8 cellular contexts compared by ENCODE assay signal in genomic region chr5:132257131-132258101, GRCh38. TPM values are rescaled to one million over a fixed set of nuclear protein-coding genes. Genes with fewer than 3 reads are reported as not detected.
A peak's percentile ranks its signal among the peaks of the same experiment; 100 is the strongest.
DNase-seq lines count a peak whose midpoint lies in the region; ATAC-seq and TF ChIP-seq lines count a peak whose summit lies in the region.

Gene PDLIM4 (plus strand): TSS chr5:132257696. CDS start chr5:132257735, 39 bp downstream.

- CTCF ChIA-PET in activated CD4-positive, alpha-beta T cell treated with anti-CD3 and anti-CD28 coated beads, Interleukin-2, amount 10 ng/mL, durations not matched to agents 7 days and 5 days (lab: Charles Lee) = no interaction called here

- H3K4me3 Mint-ChIP-seq in stimulated activated naive CD8-positive, alpha-beta T cell treated with anti-CD3 and anti-CD28 coated beads, Interleukin-15, amount 100 ng/mL, for 72 hours = peak within 1 kb of the TSS in 1 of 2 donors; percentile 54
- peak within 1 kb of the TSS; percentile 79 for H3K4me3 Mint-ChIP-seq in endothelial cell (ENCODE audit: unreplicated experiment)
- H3K4me3 Mint-ChIP-seq in activated CD4-positive, alpha-beta T cell treated with anti-CD3 and anti-CD28 coated beads, Interleukin-2, amount 10 ng/mL, durations not matched to agents 7 days and 5 days = no peak within 1 kb of the TSS

- peak; percentile 19 for ATAC-seq in stimulated activated naive CD8-positive, alpha-beta T cell treated with anti-CD3 and anti-CD28 coated beads, Interleukin-15, amount 100 ng/mL, for 72 hours
- ATAC-seq in stimulated activated naive CD8-positive, alpha-beta T cell treated with anti-CD3 and anti-CD28 coated beads, Interleukin-15, Interleukin-2, amounts not matched to agents 100 U/mL and 50 U/mL, for 24 hours = no peak
- no peak for ATAC-seq in GM19463 (IDR thresholded peaks at IDR 0.05; ENCODE audit: unreplicated experiment)

- TF ChIP-seq CTCF in endothelial cell (IDR thresholded peaks at IDR 0.05; ENCODE audit: unreplicated experiment) = no peak

- H3K4me1 Mint-ChIP-seq in stimulated activated naive CD8-positive, alpha-beta T cell treated with anti-CD3 and anti-CD28 coated beads, Interleukin-15, amount 100 ng/mL, for 72 hours = peaks cover 49% of the 10 kb centered on the region
- H3K4me1 Mint-ChIP-seq in endothelial cell (ENCODE audit: unreplicated experiment) = peaks cover 12% of the 10 kb centered on the region
- H3K4me1 Mint-ChIP-seq in activated CD4-positive, alpha-beta T cell treated with anti-CD3 and anti-CD28 coated beads, Interleukin-2, amount 10 ng/mL, durations not matched to agents 7 days and 5 days = peaks cover 4% of the 10 kb centered on the region

- H3K36me3 Mint-ChIP-seq in endothelial cell (ENCODE audit: low read depth, unreplicated experiment) = peaks cover 4% of the 10 kb centered on the region
- H3K36me3 Mint-ChIP-seq in activated CD4-positive, alpha-beta T cell treated with anti-CD3 and anti-CD28 coated beads, Interleukin-2, amount 10 ng/mL, durations not matched to agents 7 days and 5 days (ENCODE audit: low read depth) = no peaks in the 10 kb centered on the region

- H3K36me3 ChIP-seq in mucosa of stomach (ENCODE audit: control insufficient read depth, insufficient read depth, low read length) = no peaks in the 10 kb centered on the region

- peak within 1 kb of the TSS; percentile 81 for H3K9ac ChIP-seq in mucosa of stomach (ENCODE audit: low read length)

- H3K9me3 Mint-ChIP-seq in stimulated activated naive CD8-positive, alpha-beta T cell treated with anti-CD3 and anti-CD28 coated beads, Interleukin-15, amount 100 ng/mL, for 72 hours = no peaks in the 10 kb centered on the region
- no peaks in the 10 kb centered on the region for H3K9me3 Mint-ChIP-seq in endothelial cell (ENCODE audit: unreplicated experiment)
- H3K9me3 Mint-ChIP-seq in activated CD4-positive, alpha-beta T cell treated with anti-CD3 and anti-CD28 coated beads, Interleukin-2, amount 10 ng/mL, durations not matched to agents 7 days and 5 days = no peaks in the 10 kb centered on the region

- H3K9me3 ChIP-seq in mucosa of stomach (ENCODE audit: control insufficient read depth, low read length) = no peaks in the 10 kb centered on the region

- H3K27ac Mint-ChIP-seq in stimulated activated naive CD8-positive, alpha-beta T cell treated with anti-CD3 and anti-CD28 coated beads, Interleukin-15, amount 100 ng/mL, for 72 hours = peak within 1 kb of the TSS in 1 of 2 donors; percentile 56
- H3K27ac Mint-ChIP-seq in endothelial cell (ENCODE audit: unreplicated experiment) = peak within 1 kb of the TSS; percentile 64
- H3K27ac Mint-ChIP-seq in activated CD4-positive, alpha-beta T cell treated with anti-CD3 and anti-CD28 coated beads, Interleukin-2, amount 10 ng/mL, durations not matched to agents 7 days and 5 days = no peak within 1 kb of the TSS

- peak in 1 of 2 donors; percentile 9 for DNase-seq in stimulated activated naive CD8-positive, alpha-beta T cell treated with anti-CD3 and anti-CD28 coated beads, Interleukin-15, amount 100 ng/mL, for 72 hours
- no peak for DNase-seq in stimulated activated naive CD8-positive, alpha-beta T cell treated with anti-CD3 and anti-CD28 coated beads, Interleukin-15, Interleukin-2, amounts not matched to agents 100 U/mL and 50 U/mL, for 24 hours
- DNase-seq in endothelial cell (ENCODE audit: low spot score) = peak; percentile 50
- DNase-seq in activated CD4-positive, alpha-beta T cell treated with anti-CD3 and anti-CD28 coated beads, Interleukin-2, amount 50 U/mL, for 48 hours = no peak
- no peak for DNase-seq in activated CD4-positive, alpha-beta T cell treated with anti-CD3 and anti-CD28 coated beads, Interleukin-2, amount 50 U/mL, for 1 hour
- DNase-seq in activated CD4-positive, alpha-beta T cell treated with anti-CD3 and anti-CD28 coated beads, Interleukin-2, amount 10 ng/mL, durations not matched to agents 7 days and 5 days = no peak

- H3K4me1 ChIP-seq in mucosa of stomach (ENCODE audit: control insufficient read depth, insufficient read depth, low read length) = peaks cover 59% of the 10 kb centered on the region

- peaks cover 17% of the 10 kb centered on the region for H3K27me3 ChIP-seq in mucosa of stomach (ENCODE audit: control insufficient read depth, insufficient read depth, low read length)

- H3K4me3 ChIP-seq in mucosa of stomach (ENCODE audit: low read length) = peak within 1 kb of the TSS; percentile 32

- H3K27me3 Mint-ChIP-seq in stimulated activated naive CD8-positive, alpha-beta T cell treated with anti-CD3 and anti-CD28 coated beads, Interleukin-15, amount 100 ng/mL, for 72 hours = peaks cover 44% of the 10 kb centered on the region
- peaks cover 9% of the 10 kb centered on the region for H3K27me3 Mint-ChIP-seq in endothelial cell (ENCODE audit: unreplicated experiment)
- peaks cover 11% of the 10 kb centered on the region for H3K27me3 Mint-ChIP-seq in activated CD4-positive, alpha-beta T cell treated with anti-CD3 and anti-CD28 coated beads, Interleukin-2, amount 10 ng/mL, durations not matched to agents 7 days and 5 days

- POLR2A ChIA-PET in activated CD4-positive, alpha-beta T cell treated with anti-CD3 and anti-CD28 coated beads, Interleukin-2, amount 10 ng/mL, durations not matched to agents 7 days and 5 days (lab: Charles Lee) = no interaction called here

RNA-seq across cellular contexts. Expression of gene PDLIM4, which starts in this region (rescaled TPM):
- 8.5 TPM for total RNA-seq in endothelial cell (ENCODE audit: unreplicated experiment)
- not detected for total RNA-seq in activated CD4-positive, alpha-beta T cell treated with anti-CD3 and anti-CD28 coated beads, Interleukin-2, amount 10 ng/mL, durations not matched to agents 7 days and 5 days
